9 cellular contexts compared by ENCODE assay signal in genomic region chr3:148990211-148990610, GRCh38. TPM values are rescaled to one million over a fixed set of nuclear protein-coding genes. Genes with fewer than 3 reads are reported as not detected.
DNase-seq lines count a peak whose midpoint lies in the region; ATAC-seq and TF ChIP-seq lines count a peak whose summit lies in the region.
"Had no signal": no experiment of that assay in that cellular context is flagged by ENCODE, and none has a peak within 500 bp of the region (broad histone marks: within the 10 kb centered on the region; RNA-seq: fewer than 3 reads in every experiment).

No MANE protein-coding gene starts in this region.

- peak overlapping the region; percentile 62 for H2AFZ ChIP-seq in ACC112 (ENCODE audit: low read length, unreplicated experiment)

- peaks cover 18% of the 10 kb centered on the region for H3K79me2 ChIP-seq in ACC112 (ENCODE audit: control insufficient read depth, insufficient read depth, low read length, unreplicated experiment)

- H3K27me3 ChIP-seq in ACC112 (ENCODE audit: insufficient read depth, low read length), result no peaks in the 10 kb centered on the region

- ATAC-seq in HG03571 (IDR thresholded peaks at IDR 0.05; ENCODE audit: unreplicated experiment) (peak; percentile 29), HG03521 (IDR thresholded peaks at IDR 0.05; ENCODE audit: unreplicated experiment) (no peak), GM19023 (IDR thresholded peaks at IDR 0.05; ENCODE audit: unreplicated experiment) (no peak)

- TF ChIP-seq CTCF in coronary artery (IDR thresholded peaks at IDR 0.05), result no peak

- H3K27ac ChIP-seq in ACC112 (ENCODE audit: low read depth, low read length), result no peak overlapping the region
- peak overlapping the region; percentile 95 to 98 for H3K27ac ChIP-seq in coronary artery

- peak; percentile 40 for DNase-seq in GM19238 (ENCODE audit: insufficient read length, low spot score)
- DNase-seq in coronary artery (ENCODE audit: low spot score), result no peak
- no peak for DNase-seq in NCI-H1417 treated with DMSO at 0.1 percent for 48 hours (lab: John Stamatoyannopoulos, UW)
- DNase-seq in dermis blood vessel endothelial cell, result no peak
- DNase-seq: NCI-H187 treated with DMSO at 0.1 percent for 48 hours had no signal

- H3K4me3 ChIP-seq in ACC112 (ENCODE audit: low read depth, low read length), result no peak overlapping the region
- H3K4me3 ChIP-seq in coronary artery, result no peak overlapping the region

- peaks cover 4% of the 10 kb centered on the region for H3K4me1 ChIP-seq in ACC112 (ENCODE audit: control insufficient read depth, insufficient read depth, low read length, unreplicated experiment)

- no peaks in the 10 kb centered on the region for H3K36me3 ChIP-seq in ACC112 (ENCODE audit: insufficient read depth, low read length)

RNA-seq across cellular contexts. Expression of gene GYG1, which starts 1.1 kb away (rescaled TPM):
- total RNA-seq in dermis blood vessel endothelial cell, result 38.6 and 48.0 TPM in 2 replicates
